Comparison of ENCODE assay signal across 14 cellular contexts in genomic region chr19:51359294-51359693, GRCh38. TPM values are rescaled to one million over a fixed set of nuclear protein-coding genes. Genes with fewer than 3 reads are reported as not detected.
A peak's percentile ranks its signal among the peaks of the same experiment; 100 is the strongest.
DNase-seq lines count a peak whose midpoint lies in the region; ATAC-seq and TF ChIP-seq lines count a peak whose summit lies in the region.
"Had no signal": no experiment of that assay in that cellular context is flagged by ENCODE, and none has a peak within 500 bp of the region (broad histone marks: within the 10 kb centered on the region; RNA-seq: fewer than 3 reads in every experiment).

No MANE protein-coding gene starts in this region.

- POLR2A ChIA-PET in AG04450 (lab: Yijun Ruan, JAX) = interaction anchor here (1.0 to 2.1 kb wide), 3 partner anchors 9 to 19 kb away, joined by 4 to 13 read pairs (median 6); no protein-coding TSS in a partner anchor
- POLR2A ChIA-PET in HEK293 (lab: Yijun Ruan, JAX) = interaction anchor here (0.7 to 2.8 kb wide), 4 partner anchors 9 to 35 kb away, joined by 3 to 15 read pairs (median 8); partner anchors contain the start of gene CLDND2

- in situ Hi-C loops in gastrocnemius medialis (cut with MboI; ENCODE audit: low sequenced_read_pairs in 4 of 4) = no loop called here

- peaks cover 34% of the 10 kb centered on the region for H3K4me1 Mint-ChIP-seq in chondrocyte (ENCODE audit: low read depth)

- H3K27ac ChIP-seq in AG04450 (ENCODE audit: low read depth, low read length) = peak overlapping the region; percentile 78
- peak overlapping the region; percentile 41; the same call in 1 of the 2 replicates for H3K27ac ChIP-seq in HEK293 (ENCODE audit: extremely low read depth, low read depth, low read length)
- peak overlapping the region in 2 of 4 donors; percentile 7 to 15 for H3K27ac ChIP-seq in gastrocnemius medialis
- H3K27ac ChIP-seq: lower lobe of right lung, right atrium auricular region had no signal

- ATAC-seq in HG02885 (IDR thresholded peaks at IDR 0.05; ENCODE audit: poor library complexity, unreplicated experiment) = no peak
- ATAC-seq in gastrocnemius medialis = no peak
- ATAC-seq: CD8-positive, alpha-beta T cell; lower lobe of right lung had no signal

- H3K4me3 Mint-ChIP-seq in chondrocyte (ENCODE audit: unreplicated experiment) = no peak overlapping the region
- H3K4me3 Mint-ChIP-seq: CD8-positive, alpha-beta T cell had no signal

- H3K27me3 ChIP-seq in AG04450 (ENCODE audit: control insufficient read depth, insufficient read depth, low read length) (no peaks in the 10 kb centered on the region), gastrocnemius medialis (no peaks in the 10 kb centered on the region)
- H3K27me3 ChIP-seq: right atrium auricular region had no signal

- H3K27me3 Mint-ChIP-seq in chondrocyte (ENCODE audit: low read depth) = no peaks in the 10 kb centered on the region

- H3K36me3 Mint-ChIP-seq in chondrocyte (ENCODE audit: low read depth) = no peaks in the 10 kb centered on the region

- no peak for TF ChIP-seq POLR2A in gastrocnemius medialis (IDR thresholded peaks at IDR 0.05)

- intact Hi-C loops in gastrocnemius medialis (cut with DNase I; ENCODE audit: low total_unique reads) = no loop called here

- H3K9me3 ChIP-seq in AG04450 (ENCODE audit: control insufficient read depth, insufficient read depth, low read length) (no peaks in the 10 kb centered on the region; the same call in 1 of the 2 replicates), HEK293 (ENCODE audit: control insufficient read depth, insufficient read depth, low read depth, low read length) (no peaks in the 10 kb centered on the region), gastrocnemius medialis (no peaks in the 10 kb centered on the region)
- H3K9me3 ChIP-seq: lower lobe of right lung, right atrium auricular region had no signal

- DNase-seq in AG04450 (ENCODE audit: low read depth, low spot score) = peak; percentile 79
- no peak for DNase-seq in chondrocyte (ENCODE audit: low spot score)
- DNase-seq in medulla oblongata (ENCODE audit: extremely low spot score) = peak; percentile 62
- no peak for DNase-seq in iPS-NIHi11 (ENCODE audit: low spot score)
- no peak for DNase-seq in gastrocnemius medialis
- DNase-seq in NCI-H1436 treated with DMSO at 0.1 percent for 48 hours (lab: John Stamatoyannopoulos, UW) = no peak
- DNase-seq: CD8-positive, alpha-beta T cell; lower lobe of right lung; NCI-H1105; NK-92 treated with Interleukin-12 subunit alpha and Interleukin-12 subunit beta, amount 100 ng/mL, for 24 hours had no signal

- CTCF ChIA-PET in AG04450 (lab: Charles Lee) (interaction anchor here (0.8 to 1.5 kb wide), 6 partner anchors 9 to 302 kb away, joined by 3 to 17 read pairs (median 4); no protein-coding TSS in a partner anchor), HEK293 (lab: Yijun Ruan, JAX) (interaction anchor here (0.7 to 1.1 kb wide), 4 partner anchors 18 to 62 kb away, joined by 3 read pairs; partner anchors contain the start of gene VSIG10L)

- no peak overlapping the region for H3K4me3 ChIP-seq in AG04450 (ENCODE audit: low read depth, low read length)
- H3K4me3 ChIP-seq in HEK293 (ENCODE audit: low read depth, low read length) = no peak overlapping the region
- no peak overlapping the region for H3K4me3 ChIP-seq in gastrocnemius medialis
- H3K4me3 ChIP-seq: lower lobe of right lung, right atrium auricular region had no signal

- peaks cover 18% of the 10 kb centered on the region for H3K4me1 ChIP-seq in HEK293 (ENCODE audit: control insufficient read depth, insufficient read depth, low read length)
- H3K4me1 ChIP-seq in gastrocnemius medialis = peaks cover 6 to 7% of the 10 kb centered on the region in 2 donors

- peak overlapping the region; percentile 91 for H3K27ac Mint-ChIP-seq in chondrocyte (ENCODE audit: unreplicated experiment)
- H3K27ac Mint-ChIP-seq: CD8-positive, alpha-beta T cell had no signal

- no peaks in the 10 kb centered on the region for H3K9me3 Mint-ChIP-seq in chondrocyte (ENCODE audit: low read depth)
- H3K9me3 Mint-ChIP-seq: CD8-positive, alpha-beta T cell had no signal

- TF ChIP-seq CTCF in AG04450 (IDR thresholded peaks at IDR 0.05; ENCODE audit: low read depth, low read length) (no peak), HEK293 (tag by site-specific recombination; IDR thresholded peaks at IDR 0.05) (no peak), chondrocyte (IDR thresholded peaks at IDR 0.05) (no peak), gastrocnemius medialis (IDR thresholded peaks at IDR 0.05 in 4 of 5, conservative IDR thresholded peaks at IDR 0.05 in 1 of 5) (no peak)

- no peaks in the 10 kb centered on the region; a peak in 1 of 3 replicates for H3K36me3 ChIP-seq in HEK293 (ENCODE audit: control insufficient read depth in 2 of 2, insufficient read depth in 1 of 2, low read length in 2 of 2)
- H3K36me3 ChIP-seq in gastrocnemius medialis = no peaks in the 10 kb centered on the region
- H3K36me3 ChIP-seq: lower lobe of right lung, right atrium auricular region had no signal

TF ChIP-seq in HEK293, 187 proteins besides CTCF, POLR2A, EP300 and RAD21 (continues in another document):
- TF ChIP-seq GLI2 (tag by site-specific recombination; IDR thresholded peaks at IDR 0.05; ENCODE audit: borderline replicate concordance, low read depth) (no peak), KLF10 (tag by site-specific recombination; IDR thresholded peaks at IDR 0.05) (no peak), ZNF626 (tag by site-specific recombination; IDR thresholded peaks at IDR 0.05) (no peak), ZNF501 (tag by site-specific recombination; IDR thresholded peaks at IDR 0.05) (no peak), TRIM28 (IDR thresholded peaks at IDR 0.05; ENCODE audit: borderline replicate concordance, low read length) (no peak), ZNF398 (tag by site-specific recombination; IDR thresholded peaks at IDR 0.05) (no peak; the same call in 1 of the 2 replicates), WT1 (tag by site-specific recombination; IDR thresholded peaks at IDR 0.05) (0 out of 2 replicates have a peak, but pooled peaks have one; percentile 26), SP2 (tag by site-specific recombination; IDR thresholded peaks at IDR 0.05) (no peak), ZNF37A (tag by site-specific recombination; IDR thresholded peaks at IDR 0.05) (no peak), ZFP37 (tag by site-specific recombination; IDR thresholded peaks at IDR 0.05) (no peak), SCRT2 (tag by site-specific recombination; IDR thresholded peaks at IDR 0.05) (no peak), PRDM6 (tag by site-specific recombination; IDR thresholded peaks at IDR 0.05) (no peak), ZBTB20 (tag by site-specific recombination; IDR thresholded peaks at IDR 0.05) (peak; percentile 66), KLF8 (tag by site-specific recombination; IDR thresholded peaks at IDR 0.05) (0 out of 2 replicates have a peak, but pooled peaks have one; percentile 46), OSR2 (tag by site-specific recombination; IDR thresholded peaks at IDR 0.05) (peak; percentile 59; the same call in 1 of the 2 replicates), ZBTB17 (tag by site-specific recombination; IDR thresholded peaks at IDR 0.05) (peak; percentile 20; the same call in 1 of the 2 replicates), ZNF558 (tag by site-specific recombination; IDR thresholded peaks at IDR 0.05) (no peak)

RNA-seq across cellular contexts. Expression of gene ETFB, which starts 6.9 kb away (rescaled TPM):
- polyA plus RNA-seq in AG04450 (2011; rRNA removed) = 80.8 and 86.6 TPM in 2 replicates
- 80.8 and 91.3 TPM in 2 replicates for polyA minus RNA-seq in AG04450 (2011; rRNA and poly(A)+ RNA removed)
- total RNA-seq in chondrocyte = 43.7 to 56.6 TPM (median 49.6 TPM) in 3 replicates
- total RNA-seq in gastrocnemius medialis = 100 to 1,000 TPM; 118 to 164 (median 141) TPM

RNA-seq across cellular contexts. Expression of gene CLDND2, which starts 9.5 kb away (rescaled TPM):
- polyA plus RNA-seq in AG04450 (2011; rRNA removed) = not detected in 2 replicates
- polyA minus RNA-seq in AG04450 (2011; rRNA and poly(A)+ RNA removed) = not detected in 2 replicates
- total RNA-seq in chondrocyte (1.5 TPM in 1 of 3 replicates, not detected in the others), gastrocnemius medialis (not detected)
- total RNA-seq: right atrium auricular region had no signal

RNA-seq across cellular contexts. Expression of gene NKG7, which starts 13.2 kb away (rescaled TPM):
- polyA plus RNA-seq in AG04450 (2011; rRNA removed) = not detected in 2 replicates
- not detected in 2 replicates for polyA minus RNA-seq in AG04450 (2011; rRNA and poly(A)+ RNA removed)
- not detected in 3 replicates for total RNA-seq in chondrocyte
- 1 to 10 TPM in 1 of 4 donors, under 1 TPM in 1, not detected in 2; 0.73 to 1.2 TPM for total RNA-seq in gastrocnemius medialis

RNA-seq across cellular contexts. Expression of gene VSIG10L, which starts 17.4 kb away (rescaled TPM):
- 0.96 and 1.0 TPM in 2 replicates for polyA plus RNA-seq in AG04450 (2011; rRNA removed)
- polyA minus RNA-seq in AG04450 (2011; rRNA and poly(A)+ RNA removed) = 0.09 and 0.30 TPM in 2 replicates
- total RNA-seq in chondrocyte (4.9 to 5.5 TPM (median 5.4 TPM) in 3 replicates), gastrocnemius medialis (under 1 TPM; 0.20 to 0.75 (median 0.34) TPM)
- total RNA-seq: CD8-positive, alpha-beta T cell had no signal

RNA-seq across cellular contexts. Expression of gene LIM2, which starts 28.5 kb away (rescaled TPM):
- not detected in 2 replicates for polyA plus RNA-seq in AG04450 (2011; rRNA removed)
- polyA minus RNA-seq in AG04450 (2011; rRNA and poly(A)+ RNA removed) = not detected in 2 replicates
- not detected in 3 replicates for total RNA-seq in chondrocyte
- not detected for total RNA-seq in gastrocnemius medialis
- total RNA-seq: CD8-positive, alpha-beta T cell; lower lobe of right lung; right atrium auricular region; T-helper 1 cell treated with Interleukin-12 subunit alpha and Interleukin-12 subunit beta and Interleukin-4 antibody, amounts not matched to agents 30 ng/mL and 1 ng/mL, for 36 hours had no signal

Comparison
In these comparisons a context has a peak if more than half of its experiments do, and no peak if none do; other contexts are left out.
1. DNase-seq: peak in AG04450 (single experiment) and medulla oblongata (single experiment); none in chondrocyte (single experiment), iPS-NIHi11 (single experiment), gastrocnemius medialis (0 of 2) and NCI-H1436 treated with DMSO at 0.1 percent for 48 hours (single experiment).